In genomic region chr22:37363593-37363992, GRCh38 we compare ENCODE assay signal across 27 cellular contexts.
A peak's percentile ranks its signal among the peaks of the same experiment; 100 is the strongest.
DNase-seq lines count a peak whose midpoint lies in the region; ATAC-seq, FAIRE-seq and TF ChIP-seq lines count a peak whose summit lies in the region.
"Had no signal": no experiment of that assay in that cellular context is flagged by ENCODE, and none has a peak within 500 bp of the region (broad histone marks: within the 10 kb centered on the region; RNA-seq: fewer than 3 reads in every experiment).

No MANE protein-coding gene starts in this region.

- BruUV-seq in mammary epithelial cell (replicated peaks; lab: Mats Ljungman, UMichigan) = no TSS peak
- no TSS peak for BruUV-seq in MCF 10A (replicated peaks; lab: Mats Ljungman, UMichigan)
- no TSS peak for BruUV-seq in IMR-90 (replicated peaks; lab: Mats Ljungman, UMichigan)

- H4K8ac ChIP-seq in IMR-90 (ENCODE audit: low read depth in 2 of 2, low read length in 2 of 2) (peak overlapping the region in 1 of 2 experiments; percentile 74; a peak in 2 of 4 replicates), trophoblast cell (ENCODE audit: low read depth, low read length) (no peak overlapping the region)

- peak overlapping the region; percentile 21; the same call in 1 of the 2 replicates for H3K14ac ChIP-seq in IMR-90 (replicated peaks; ENCODE audit: low read depth, low read length)
- H3K14ac ChIP-seq in trophoblast cell (ENCODE audit: low read length) = peak overlapping the region; percentile 43

- no peaks in the 10 kb centered on the region for H3K9me3 ChIP-seq in mammary epithelial cell (replicated peaks; ENCODE audit: insufficient read depth, low read length)
- no peaks in the 10 kb centered on the region for H3K9me3 ChIP-seq in IMR-90 (ENCODE audit: control insufficient read depth, insufficient read depth, low read length)
- no peaks in the 10 kb centered on the region for H3K9me3 ChIP-seq in trophoblast cell (ENCODE audit: insufficient read depth, low read depth, low read length)
- H3K9me3 ChIP-seq in suprapubic skin = no peaks in the 10 kb centered on the region
- H3K9me3 ChIP-seq in MM.1S (replicated peaks; ENCODE audit: insufficient read depth, low read length) = no peaks in the 10 kb centered on the region
- H3K9me3 ChIP-seq: HAP-1, SJSA1 had no signal

- H4K20me1 ChIP-seq in mammary epithelial cell (ENCODE audit: insufficient read depth, low read length) = no peaks in the 10 kb centered on the region
- H4K20me1 ChIP-seq in IMR-90 (ENCODE audit: insufficient read depth, low read length) = no peaks in the 10 kb centered on the region
- H4K20me1 ChIP-seq in MM.1S (ENCODE audit: insufficient read depth, low read length) = no peaks in the 10 kb centered on the region

- peak overlapping the region; percentile 53 for H2AFZ ChIP-seq in mammary epithelial cell (ENCODE audit: low read depth, low read length)
- peak overlapping the region; percentile 40 for H2AFZ ChIP-seq in IMR-90 (replicated peaks; ENCODE audit: low read length, poor library complexity)
- no peak overlapping the region for H2AFZ ChIP-seq in trophoblast cell (ENCODE audit: insufficient read depth, low read length, poor library complexity)
- H2AFZ ChIP-seq in MM.1S (ENCODE audit: low read length) = no peak overlapping the region

- H3K4ac ChIP-seq in IMR-90 (ENCODE audit: low read depth, low read length) = peak overlapping the region; percentile 73
- H3K4ac ChIP-seq in trophoblast cell (ENCODE audit: low read depth, low read length) = no peak overlapping the region

- H3K9me2 ChIP-seq in MM.1S (replicated peaks; ENCODE audit: insufficient read depth, low read length) = no peaks in the 10 kb centered on the region

- CTCF ChIA-PET in mammary epithelial cell (lab: Charles Lee; ENCODE audit: low non-redundant PET) (no interaction called here), MCF 10A (lab: Yijun Ruan, JAX) (interaction anchor here (1.1 kb wide), 1 partner anchor 94 kb away, joined by 3 read pairs; no protein-coding TSS in a partner anchor), IMR-90 (lab: Yijun Ruan, JAX) (no interaction called here)

- no peak overlapping the region; the same call in 1 of the 2 replicates for H3K23ac ChIP-seq in IMR-90 (ENCODE audit: low read depth, low read length)
- no peak overlapping the region for H3K23ac ChIP-seq in trophoblast cell (ENCODE audit: low read length)

- no peak for FAIRE-seq in bronchial epithelial cell (lab: Jason Lieb, UNC)
- FAIRE-seq: D721Med, GM18507, HepG2, K562 had no signal

- no peak overlapping the region for H3K27ac Mint-ChIP-seq in MCF 10A (ENCODE audit: low read depth, unreplicated experiment)
- H3K27ac Mint-ChIP-seq: CD4-positive, alpha-beta T cell; T-cell had no signal

- peaks cover 8% of the 10 kb centered on the region for H3K4me1 ChIP-seq in mammary epithelial cell (ENCODE audit: insufficient read depth, low read length)
- H3K4me1 ChIP-seq in IMR-90 (ENCODE audit: control insufficient read depth, insufficient read depth, low read length) = peaks cover 2% of the 10 kb centered on the region; the same call in 1 of the 2 replicates
- no peaks in the 10 kb centered on the region for H3K4me1 ChIP-seq in trophoblast cell (ENCODE audit: control insufficient read depth in 1 of 2, insufficient read depth in 2 of 2, low read length in 2 of 2)
- no peaks in the 10 kb centered on the region for H3K4me1 ChIP-seq in suprapubic skin
- no peaks in the 10 kb centered on the region for H3K4me1 ChIP-seq in MM.1S (ENCODE audit: low read length)
- H3K4me1 ChIP-seq: HAP-1, SJSA1 had no signal

- no peak overlapping the region for H4K12ac ChIP-seq in trophoblast cell (ENCODE audit: low read depth, low read length)

- ATAC-seq in IMR-90 (ENCODE audit: low read depth) (no peak), GM18517 (IDR thresholded peaks at IDR 0.05; ENCODE audit: unreplicated experiment) (no peak)
- ATAC-seq: HepG2, K562, T-cell had no signal

- peak overlapping the region; percentile 9; the same call in 1 of the 2 replicates for H3K18ac ChIP-seq in IMR-90 (ENCODE audit: low read depth, low read length)
- no peak overlapping the region for H3K18ac ChIP-seq in trophoblast cell (ENCODE audit: low read length)

- H3K4me2 ChIP-seq in mammary epithelial cell (ENCODE audit: insufficient read depth, low read depth, low read length) (no peak overlapping the region), IMR-90 (ENCODE audit: low read depth, low read length) (no peak overlapping the region), trophoblast cell (ENCODE audit: low read length) (no peak overlapping the region), MM.1S (ENCODE audit: low read depth, low read length) (no peak overlapping the region)

- no peak for TF ChIP-seq CTCF in mammary epithelial cell (conservative IDR thresholded peaks at IDR 0.05 in 1 of 2, IDR thresholded peaks at IDR 0.05 in 1 of 2; ENCODE audit: extremely low read depth in 1 of 2, insufficient read depth in 1 of 2, low read depth in 1 of 2, low read length in 2 of 2)
- no peak for TF ChIP-seq CTCF in MCF 10A (IDR thresholded peaks at IDR 0.05; ENCODE audit: unreplicated experiment)
- TF ChIP-seq CTCF in IMR-90 (conservative IDR thresholded peaks at IDR 0.05; ENCODE audit: low read depth, low read length) = no peak
- no peak for TF ChIP-seq CTCF in bronchial epithelial cell (IDR thresholded peaks at IDR 0.05; ENCODE audit: insufficient read depth, low read length, severe bottlenecking)
- no peak for TF ChIP-seq CTCF in suprapubic skin (IDR thresholded peaks at IDR 0.05)
- TF ChIP-seq CTCF in MM.1S (IDR thresholded peaks at IDR 0.05; ENCODE audit: low read length) = no peak

- POLR2A ChIA-PET in MCF 10A (lab: Yijun Ruan, JAX) (no interaction called here), IMR-90 (lab: Charles Lee; ENCODE audit: unreplicated experiment) (no interaction called here)

- no peak overlapping the region for H3K56ac ChIP-seq in IMR-90 (ENCODE audit: extremely low read depth, insufficient read depth, low read length)

- TF ChIP-seq EP300 in suprapubic skin (IDR thresholded peaks at IDR 0.05) = no peak

- H3F3A ChIP-seq in MM.1S (ENCODE audit: insufficient read depth, low read length) = no peaks in the 10 kb centered on the region

- peak overlapping the region; percentile 46; the same call in 1 of the 2 replicates for H2BK20ac ChIP-seq in IMR-90 (ENCODE audit: low read depth, low read length)

- H3K79me1 ChIP-seq in IMR-90 (ENCODE audit: low read depth in 1 of 2, low read length in 2 of 2) = no peaks in the 10 kb centered on the region
- no peaks in the 10 kb centered on the region for H3K79me1 ChIP-seq in trophoblast cell (ENCODE audit: low read length)

- TF ChIP-seq POLR2A in IMR-90 (IDR thresholded peaks at IDR 0.05; ENCODE audit: low read depth, low read length) = no peak
- TF ChIP-seq POLR2A in suprapubic skin (IDR thresholded peaks at IDR 0.05) = no peak

- no peak overlapping the region for H4K5ac ChIP-seq in IMR-90 (ENCODE audit: low read depth, low read length)

- H3K79me2 ChIP-seq in mammary epithelial cell (ENCODE audit: insufficient read depth, low read length) (no peaks in the 10 kb centered on the region), trophoblast cell (ENCODE audit: control insufficient read depth, insufficient read depth, low read length, poor library complexity) (no peaks in the 10 kb centered on the region), MM.1S (ENCODE audit: low read length) (no peaks in the 10 kb centered on the region)

- H3K36me3 ChIP-seq in mammary epithelial cell (ENCODE audit: insufficient read depth, low read length) (no peaks in the 10 kb centered on the region), IMR-90 (ENCODE audit: control insufficient read depth, insufficient read depth, low read length) (no peaks in the 10 kb centered on the region), bronchial epithelial cell (ENCODE audit: control insufficient read depth, insufficient read depth, low read length) (no peaks in the 10 kb centered on the region), trophoblast cell (ENCODE audit: control insufficient read depth in 1 of 2, insufficient read depth in 2 of 2, low read length in 2 of 2) (no peaks in the 10 kb centered on the region), suprapubic skin (no peaks in the 10 kb centered on the region), MM.1S (replicated peaks; ENCODE audit: insufficient read depth, low read length) (no peaks in the 10 kb centered on the region)
- H3K36me3 ChIP-seq: HAP-1, SJSA1 had no signal

- H3K27me3 ChIP-seq in mammary epithelial cell (ENCODE audit: insufficient read depth, low read length) = no peaks in the 10 kb centered on the region
- H3K27me3 ChIP-seq in IMR-90 (ENCODE audit: control insufficient read depth, insufficient read depth, low read length) = no peaks in the 10 kb centered on the region
- no peaks in the 10 kb centered on the region for H3K27me3 ChIP-seq in bronchial epithelial cell (ENCODE audit: control insufficient read depth, insufficient read depth, low read length)
- no peaks in the 10 kb centered on the region for H3K27me3 ChIP-seq in trophoblast cell (ENCODE audit: insufficient read depth, low read length)
- peaks cover 4% of the 10 kb centered on the region for H3K27me3 ChIP-seq in suprapubic skin
- peaks cover 45% of the 10 kb centered on the region for H3K27me3 ChIP-seq in MM.1S (replicated peaks; ENCODE audit: insufficient read depth, low read length)
- H3K27me3 ChIP-seq: SJSA1 had no signal

- H3K9me3 Mint-ChIP-seq in MCF 10A (ENCODE audit: unreplicated experiment) = no peaks in the 10 kb centered on the region
- H3K9me3 Mint-ChIP-seq: CD4-positive, alpha-beta T cell; T-cell had no signal

- WGBS in mammary epithelial cell (ENCODE audit: low coverage, missing lambda C conversion rate) = 54% methylated on average over 4 of the region's 8 CpGs
- WGBS in IMR-90 (ENCODE audit: extremely low coverage in 2 of 2, insufficient read length in 1 of 2), 2 experiments = 59% methylated on average over 3 of the region's 8 CpGs; no CpG with 5 or more reads in 1 of the 2 experiments
- no CpG with 5 or more reads among the region's 8 CpGs for WGBS in trophoblast cell (ENCODE audit: extremely low coverage, insufficient coverage, insufficient read length)
- WGBS in suprapubic skin = 56% methylated on average over 5 of the region's 8 CpGs

- no peak overlapping the region for H3K4me3 Mint-ChIP-seq in MCF 10A (ENCODE audit: unreplicated experiment)
- H3K4me3 Mint-ChIP-seq: CD4-positive, alpha-beta T cell; T-cell had no signal

- no peak overlapping the region for H2BK5ac ChIP-seq in IMR-90 (ENCODE audit: low read depth, low read length, poor library complexity, severe bottlenecking)
- no peak overlapping the region for H2BK5ac ChIP-seq in trophoblast cell (ENCODE audit: low read depth, low read length, poor library complexity)

- H2AK5ac ChIP-seq in IMR-90 (ENCODE audit: low read depth, low read length) = peak overlapping the region; percentile 78; the same call in 1 of the 2 replicates
- no peak overlapping the region for H2AK5ac ChIP-seq in trophoblast cell (ENCODE audit: low read length)

- H2BK15ac ChIP-seq in IMR-90 (ENCODE audit: low read depth, low read length) = no peak overlapping the region

- intact Hi-C loops in mammary epithelial cell (cut with micrococcal nuclease) (no loop called here), MCF 10A (cut with micrococcal nuclease) (no loop called here), IMR-90 (cut with micrococcal nuclease) (no loop called here)

- no peaks in the 10 kb centered on the region for H3K27me3 Mint-ChIP-seq in MCF 10A (ENCODE audit: insufficient read depth, unreplicated experiment)
- H3K27me3 Mint-ChIP-seq: CD4-positive, alpha-beta T cell had no signal

- no peak for TF ChIP-seq RAD21 in IMR-90 (IDR thresholded peaks at IDR 0.05; ENCODE audit: low read length)

- peaks cover 11% of the 10 kb centered on the region for H3K4me1 Mint-ChIP-seq in MCF 10A (ENCODE audit: insufficient read depth, unreplicated experiment)

- peaks cover 8% of the 10 kb centered on the region for H3K9me1 ChIP-seq in IMR-90 (ENCODE audit: insufficient read depth, low read length)

- H4K91ac ChIP-seq in IMR-90 (ENCODE audit: insufficient read depth, low read depth, low read length) (no peak overlapping the region), trophoblast cell (ENCODE audit: low read depth, low read length) (peak overlapping the region; percentile 36)

- no peaks in the 10 kb centered on the region for H3K36me3 Mint-ChIP-seq in MCF 10A (ENCODE audit: insufficient read depth, unreplicated experiment)
- H3K36me3 Mint-ChIP-seq: T-cell had no signal

- H2BK12ac ChIP-seq in trophoblast cell (ENCODE audit: low read length) = no peak overlapping the region

- H2BK120ac ChIP-seq in IMR-90 (ENCODE audit: low read depth, low read length) = peak overlapping the region; percentile 73
- no peak overlapping the region for H2BK120ac ChIP-seq in trophoblast cell (ENCODE audit: insufficient read depth, low read length, poor library complexity)

- peak overlapping the region; percentile 81 for H2AK9ac ChIP-seq in IMR-90 (replicated peaks; ENCODE audit: low read depth, low read length, poor library complexity)

- H3K4me3 ChIP-seq in mammary epithelial cell (replicated peaks in 1 of 3; ENCODE audit: insufficient read depth in 1 of 3, low read depth in 2 of 3, low read length in 3 of 3) (no peak overlapping the region), IMR-90 (ENCODE audit: insufficient read depth, low read depth, low read length) (no peak overlapping the region), bronchial epithelial cell (ENCODE audit: low read depth, low read length) (no peak overlapping the region), trophoblast cell (ENCODE audit: low read depth, low read length) (no peak overlapping the region), suprapubic skin (no peak overlapping the region), MM.1S (ENCODE audit: low read length) (no peak overlapping the region)
- H3K4me3 ChIP-seq: HAP-1, K562, SJSA1 had no signal

- H3K27ac ChIP-seq in mammary epithelial cell (ENCODE audit: insufficient read depth, low read depth, low read length) (no peak overlapping the region), IMR-90 (ENCODE audit: insufficient read depth, low read length) (no peak overlapping the region), trophoblast cell (ENCODE audit: low read depth, low read length) (no peak overlapping the region), suprapubic skin (no peak overlapping the region), MM.1S (ENCODE audit: low read length) (no peak overlapping the region)
- H3K27ac ChIP-seq: HL-60, SJSA1 had no signal

- DNase-seq in mammary epithelial cell = no peak
- no peak for DNase-seq in MCF 10A (ENCODE audit: unreplicated experiment)
- DNase-seq in IMR-90 = no peak
- peak; percentile 10 for DNase-seq in bronchial epithelial cell (ENCODE audit: low read depth)
- no peak for DNase-seq in trophoblast cell
- no peak for DNase-seq in suprapubic skin (ENCODE audit: low spot score in 2 of 2)
- no peak for DNase-seq in MM.1S
- DNase-seq: CD4-positive, alpha-beta T cell; Kasumi-1; NCI-H1417 treated with DMSO at 0.1 percent for 48 hours; NCI-H1694 treated with DMSO at 0.1 percent for 48 hours; NCI-H2081; NCI-H2171; NCI-H345; NCI-H510A treated with DMSO at 0.1 percent for 48 hours; NCI-H774; Right ventricle myocardium superior; RPMI8226; T-cell had no signal

- in situ Hi-C loops in mammary epithelial cell (cut with MboI; ENCODE audit: low sequenced_read_pairs in 2 of 2) = no loop called here
- in situ Hi-C loops in IMR-90 (cut with MboI; ENCODE audit: low sequenced_read_pairs) = no loop called here

- no peak overlapping the region for H3K9ac ChIP-seq in mammary epithelial cell (ENCODE audit: insufficient read depth, low read length)
- H3K9ac ChIP-seq in IMR-90 (ENCODE audit: low read depth, low read length) = no peak overlapping the region
- H3K9ac ChIP-seq in trophoblast cell (ENCODE audit: low read length) = no peak overlapping the region
- no peak overlapping the region for H3K9ac ChIP-seq in MM.1S (ENCODE audit: low read length)

- dilution Hi-C loops in mammary epithelial cell (cut with HindIII; ENCODE audit: low sequenced_read_pairs) = no loop called here
- dilution Hi-C loops in IMR-90 (cut with HindIII; ENCODE audit: low sequenced_read_pairs, unreplicated experiment) = no loop called here

Comparison
In these comparisons a context has a peak if more than half of its experiments do, and no peak if none do; other contexts are left out.
1. H2AFZ ChIP-seq: peak in mammary epithelial cell (single experiment) and IMR-90 (single experiment); none in trophoblast cell (single experiment) and MM.1S (single experiment).